15 cellular contexts compared by ENCODE assay signal in genomic region chr4:25965629-25966028, GRCh38.
"Had no signal": no experiment of that assay in that cellular context is flagged by ENCODE, and none has a peak within 500 bp of the region (broad histone marks: within the 10 kb centered on the region; RNA-seq: fewer than 3 reads in every experiment).

No MANE protein-coding gene starts in this region.

- H3K4me1 ChIP-seq: psoas muscle, right lobe of liver, tibial artery had no signal

- H3K27ac Mint-ChIP-seq: stimulated activated memory B cell treated with anti-CD40 and anti-IgM and Interleukin-4, amounts not matched to agents 10 μg/mL and 1 μg/mL and 100 μg/mL, for 72 hours; stimulated activated naive CD8-positive, alpha-beta T cell treated with anti-CD3 and anti-CD28 coated beads, Interleukin-15, Interleukin-2, amounts not matched to agents 100 ng/mL and 50 ng/mL, for 24 hours had no signal

- H3K9me3 ChIP-seq: mucosa of descending colon, neutrophil, psoas muscle, right lobe of liver, tibial artery had no signal

- H3K9me3 Mint-ChIP-seq: naive thymus-derived CD8-positive, alpha-beta T cell; stimulated activated naive CD8-positive, alpha-beta T cell treated with anti-CD3 and anti-CD28 coated beads, Interleukin-15, Interleukin-2, amounts not matched to agents 100 ng/mL and 50 ng/mL, for 24 hours had no signal

- H3K36me3 Mint-ChIP-seq: naive thymus-derived CD8-positive, alpha-beta T cell; stimulated activated memory B cell treated with anti-CD40 and anti-IgM and Interleukin-4, amounts not matched to agents 10 μg/mL and 1 μg/mL and 100 μg/mL, for 72 hours had no signal

- H3K27me3 Mint-ChIP-seq: stimulated activated memory B cell treated with anti-CD40 and anti-IgM and Interleukin-4, amounts not matched to agents 10 μg/mL and 1 μg/mL and 100 μg/mL, for 72 hours had no signal

- H3K4me3 Mint-ChIP-seq: naive thymus-derived CD8-positive, alpha-beta T cell; stimulated activated memory B cell treated with anti-CD40 and anti-IgM and Interleukin-4, amounts not matched to agents 10 μg/mL and 1 μg/mL and 100 μg/mL, for 72 hours; stimulated activated naive CD8-positive, alpha-beta T cell treated with anti-CD3 and anti-CD28 coated beads, Interleukin-15, Interleukin-2, amounts not matched to agents 100 ng/mL and 50 ng/mL, for 24 hours had no signal

- H3K27ac ChIP-seq: neutrophil, psoas muscle, right lobe of liver, tibial artery had no signal

- H3K36me3 ChIP-seq: neutrophil, right lobe of liver, tibial artery had no signal

- DNase-seq: dermis blood vessel endothelial cell; effector CD4-positive, alpha-beta T cell; foreskin melanocyte; head of caudate nucleus; hippocampal formation; kidney glomerular epithelial cell; mucosa of descending colon; naive thymus-derived CD8-positive, alpha-beta T cell; psoas muscle; right lobe of liver; stimulated activated CD4-positive, alpha-beta T cell treated with anti-CD3 and anti-CD28 coated beads, Interleukin-4, amount 100 ng/mL, for 1 hour had no signal

- H3K4me3 ChIP-seq: mucosa of descending colon, psoas muscle, right lobe of liver, tibial artery had no signal

- H3K27me3 ChIP-seq: right lobe of liver, tibial artery had no signal

- ATAC-seq: mucosa of descending colon; naive thymus-derived CD8-positive, alpha-beta T cell; psoas muscle; right lobe of liver; stimulated activated memory B cell treated with anti-CD40 and anti-IgM and Interleukin-4, amounts not matched to agents 10 μg/mL and 1 μg/mL and 100 μg/mL, for 72 hours had no signal
